In genomic region chr2:231161252-231162035, GRCh38 we compare ENCODE assay signal across 10 cellular contexts. TPM values are rescaled to one million over a fixed set of nuclear protein-coding genes. Genes with fewer than 3 reads are reported as not detected.
DNase-seq lines count a peak whose midpoint lies in the region; ATAC-seq and TF ChIP-seq lines count a peak whose summit lies in the region.
"Had no signal": no experiment of that assay in that cellular context is flagged by ENCODE, and none has a peak within 500 bp of the region (broad histone marks: within the 10 kb centered on the region; RNA-seq: fewer than 3 reads in every experiment).

No MANE protein-coding gene starts in this region.

- H3K27me3 ChIP-seq in colonic mucosa (no peaks in the 10 kb centered on the region), skeletal muscle satellite cell (ENCODE audit: control insufficient read depth, insufficient read depth, low read length) (no peaks in the 10 kb centered on the region)

- H3K4me3 ChIP-seq in colonic mucosa = no peak overlapping the region
- H3K4me3 ChIP-seq in skeletal muscle satellite cell (ENCODE audit: low read length) = no peak overlapping the region

- no peaks in the 10 kb centered on the region for H3K9me3 ChIP-seq in colonic mucosa
- no peaks in the 10 kb centered on the region for H3K9me3 ChIP-seq in skeletal muscle satellite cell (replicated peaks; ENCODE audit: low read length)

- no peak for TF ChIP-seq CTCF in colonic mucosa (IDR thresholded peaks at IDR 0.05)

- intact Hi-C loops in colonic mucosa (cut with DNase I) = no loop called here

- DNase-seq in M059J (ENCODE audit: low read depth) = peak; percentile 70
- no peak for DNase-seq in colonic mucosa
- DNase-seq in occipital lobe (lab: John Stamatoyannopoulos, UW) = no peak
- no peak for DNase-seq in NCI-H1930 (lab: John Stamatoyannopoulos, UW)
- no peak for DNase-seq in anterior cingulate cortex (lab: John Stamatoyannopoulos, UW)
- DNase-seq: activated CD4-positive, CD25-positive, alpha-beta regulatory T cell; NCI-H774 had no signal

- no peaks in the 10 kb centered on the region for H3K36me3 ChIP-seq in colonic mucosa
- H3K36me3 ChIP-seq in skeletal muscle satellite cell (ENCODE audit: insufficient read depth, low read length) = peaks cover 21% of the 10 kb centered on the region

- ATAC-seq in GM18861 (IDR thresholded peaks at IDR 0.05; ENCODE audit: unreplicated experiment) (peak; percentile 42), GM19023 (IDR thresholded peaks at IDR 0.05; ENCODE audit: unreplicated experiment) (no peak)

- peak overlapping the region; percentile 0 for H3K27ac ChIP-seq in colonic mucosa

- H3K9ac ChIP-seq in colonic mucosa (ENCODE audit: low read depth in 2 of 2, low read length in 2 of 2) = no peak overlapping the region
- peak overlapping the region; percentile 80 for H3K9ac ChIP-seq in skeletal muscle satellite cell (ENCODE audit: low read depth, low read length)

- H3K4me2 ChIP-seq in skeletal muscle satellite cell (ENCODE audit: low read length) = peak overlapping the region; percentile 34

- H3K4me1 ChIP-seq in colonic mucosa = no peaks in the 10 kb centered on the region
- H3K4me1 ChIP-seq in skeletal muscle satellite cell (ENCODE audit: control insufficient read depth, insufficient read depth, low read length) = peaks cover 46% of the 10 kb centered on the region

RNA-seq across cellular contexts. Expression of gene HTR2B, which starts 36.6 kb away (rescaled TPM):
- not detected in 2 replicates for total RNA-seq in M059J (2014; rRNA removed; shearing (Covaris generic))
- total RNA-seq in colonic mucosa = under 1 TPM in 1 of 2 donors, not detected in 1; 0.27 TPM
- under 0.01 TPM in 1 of 2 replicates, not detected in the other for total RNA-seq in skeletal muscle satellite cell (2012; rRNA removed)
- total RNA-seq in occipital lobe = 0.62 TPM

RNA-seq across cellular contexts. Expression of gene ARMC9, which starts 37.0 kb away (rescaled TPM):
- 48.5 and 68.2 TPM in 2 replicates for total RNA-seq in M059J (2014; rRNA removed; shearing (Covaris generic))
- total RNA-seq in colonic mucosa = 10 to 100 TPM in 1 of 2 donors, 1 to 10 TPM in 1; 9.8 to 17.2 TPM
- total RNA-seq in skeletal muscle satellite cell (2012; rRNA removed) = 18.1 and 32.7 TPM in 2 replicates
- total RNA-seq in occipital lobe = 16.1 TPM
